In genomic region chr10:95542330-95542729, GRCh38 we compare ENCODE assay signal across 14 cellular contexts. TPM values are rescaled to one million over a fixed set of nuclear protein-coding genes. Genes with fewer than 3 reads are reported as not detected.
DNase-seq lines count a peak whose midpoint lies in the region; TF ChIP-seq lines count a peak whose summit lies in the region.
"Had no signal": no experiment of that assay in that cellular context is flagged by ENCODE, and none has a peak within 500 bp of the region (broad histone marks: within the 10 kb centered on the region; RNA-seq: fewer than 3 reads in every experiment).

No MANE protein-coding gene starts in this region.

- no peaks in the 10 kb centered on the region for H3K27me3 ChIP-seq in breast epithelium
- no peaks in the 10 kb centered on the region for H3K27me3 ChIP-seq in mucosa of rectum (ENCODE audit: control insufficient read depth in 2 of 2, insufficient read depth in 2 of 2, low read length in 2 of 2)

- intact Hi-C loops in breast epithelium (cut with DNase I; ENCODE audit: low total_unique reads) = no loop called here
- intact Hi-C loops in MCF 10A (cut with micrococcal nuclease) = no loop called here

- no peaks in the 10 kb centered on the region for H3K9me3 Mint-ChIP-seq in MCF 10A (ENCODE audit: unreplicated experiment)
- H3K9me3 Mint-ChIP-seq in glutamatergic neuron (ENCODE audit: unreplicated experiment) = peaks cover 6% of the 10 kb centered on the region

- no peak overlapping the region for H3K9ac ChIP-seq in mucosa of rectum (ENCODE audit: low read depth in 1 of 2, low read length in 2 of 2)
- H3K9ac ChIP-seq: GM23248 had no signal

- no peaks in the 10 kb centered on the region for H3K27me3 Mint-ChIP-seq in MCF 10A (ENCODE audit: insufficient read depth, unreplicated experiment)
- peaks cover 6% of the 10 kb centered on the region for H3K27me3 Mint-ChIP-seq in glutamatergic neuron (ENCODE audit: unreplicated experiment)
- H3K27me3 Mint-ChIP-seq: activated CD8-positive, alpha-beta memory T cell treated with anti-CD3 and anti-CD28 coated beads, Interleukin-2, amount 10 ng/mL, durations not matched to agents 7 days and 5 days had no signal

- no peak overlapping the region for H3K27ac Mint-ChIP-seq in MCF 10A (ENCODE audit: low read depth, unreplicated experiment)
- peak overlapping the region; percentile 21 for H3K27ac Mint-ChIP-seq in glutamatergic neuron (ENCODE audit: unreplicated experiment)
- H3K27ac Mint-ChIP-seq: activated CD8-positive, alpha-beta memory T cell treated with anti-CD3 and anti-CD28 coated beads, Interleukin-2, amount 10 ng/mL, durations not matched to agents 7 days and 5 days had no signal

- TF ChIP-seq CTCF in breast epithelium (IDR thresholded peaks at IDR 0.05) (no peak), MCF 10A (IDR thresholded peaks at IDR 0.05; ENCODE audit: unreplicated experiment) (no peak), glutamatergic neuron (IDR thresholded peaks at IDR 0.05; ENCODE audit: partially characterized antibody, unreplicated experiment) (no peak)

- H3K36me3 Mint-ChIP-seq in MCF 10A (ENCODE audit: insufficient read depth, unreplicated experiment) (peaks cover 7% of the 10 kb centered on the region), glutamatergic neuron (ENCODE audit: unreplicated experiment) (peaks cover 7% of the 10 kb centered on the region)
- H3K36me3 Mint-ChIP-seq: activated CD8-positive, alpha-beta memory T cell treated with anti-CD3 and anti-CD28 coated beads, Interleukin-2, amount 10 ng/mL, durations not matched to agents 7 days and 5 days had no signal

- DNase-seq in breast epithelium (ENCODE audit: low spot score in 2 of 2) (no peak), MCF 10A (ENCODE audit: unreplicated experiment) (no peak), glutamatergic neuron (no peak), mesenteric fat pad (ENCODE audit: low spot score) (no peak), NCI-H510A treated with DMSO at 0.1 percent for 48 hours (lab: John Stamatoyannopoulos, UW) (no peak), nucleus accumbens (lab: John Stamatoyannopoulos, UW) (no peak), SIG-M5 treated with dmso at 0.1 percent for 504 hours (lab: John Stamatoyannopoulos, UW; ENCODE audit: unreplicated experiment) (no peak)
- DNase-seq: activated CD8-positive, alpha-beta memory T cell treated with anti-CD3 and anti-CD28 coated beads, Interleukin-2, amount 10 ng/mL, durations not matched to agents 7 days and 5 days; activated gamma-delta T cell; GM23248; PC-3; stimulated activated CD4-positive, alpha-beta T cell treated with anti-CD3 and anti-CD28 coated beads, Interleukin-2, amount 100 ng/mL, for 24 hours; WERI-Rb-1 had no signal

- POLR2A ChIA-PET in MCF 10A (lab: Yijun Ruan, JAX) = no interaction called here

- H3K27ac ChIP-seq in breast epithelium (peak overlapping the region; percentile 20 to 66), mucosa of rectum (ENCODE audit: low read depth in 2 of 2, low read length in 2 of 2) (peak overlapping the region; percentile 49 to 62)
- H3K27ac ChIP-seq: GM23248, WERI-Rb-1 had no signal

- H3K4me3 Mint-ChIP-seq in MCF 10A (ENCODE audit: unreplicated experiment) = no peak overlapping the region
- no peak overlapping the region for H3K4me3 Mint-ChIP-seq in glutamatergic neuron (ENCODE audit: unreplicated experiment)
- H3K4me3 Mint-ChIP-seq: activated CD8-positive, alpha-beta memory T cell treated with anti-CD3 and anti-CD28 coated beads, Interleukin-2, amount 10 ng/mL, durations not matched to agents 7 days and 5 days had no signal

- H3K4me1 ChIP-seq in breast epithelium (no peaks in the 10 kb centered on the region), mucosa of rectum (ENCODE audit: control insufficient read depth in 2 of 2, insufficient read depth in 2 of 2, low read length in 2 of 2) (peaks cover 13 to 29% of the 10 kb centered on the region in 2 donors)

- CTCF ChIA-PET in MCF 10A (lab: Yijun Ruan, JAX) = interaction anchor here (0.7 kb wide), 1 partner anchor 56 kb away, joined by 8 read pairs; no protein-coding TSS in a partner anchor

- no peaks in the 10 kb centered on the region for H3K9me3 ChIP-seq in breast epithelium
- H3K9me3 ChIP-seq in mucosa of rectum (ENCODE audit: control insufficient read depth in 2 of 2, low read length in 2 of 2) = no peaks in the 10 kb centered on the region

- H3K36me3 ChIP-seq in breast epithelium (no peaks in the 10 kb centered on the region), mucosa of rectum (ENCODE audit: control insufficient read depth in 2 of 2, insufficient read depth in 2 of 2, low read length in 2 of 2) (no peaks in the 10 kb centered on the region)
- H3K36me3 ChIP-seq: WERI-Rb-1 had no signal

- H3K4me1 Mint-ChIP-seq in MCF 10A (ENCODE audit: insufficient read depth, unreplicated experiment) (no peaks in the 10 kb centered on the region), glutamatergic neuron (ENCODE audit: low read depth, unreplicated experiment) (peaks cover 39% of the 10 kb centered on the region)
- H3K4me1 Mint-ChIP-seq: activated CD8-positive, alpha-beta memory T cell treated with anti-CD3 and anti-CD28 coated beads, Interleukin-2, amount 10 ng/mL, durations not matched to agents 7 days and 5 days had no signal

- H3K4me3 ChIP-seq in breast epithelium = no peak overlapping the region
- no peak overlapping the region for H3K4me3 ChIP-seq in mucosa of rectum (ENCODE audit: low read length in 2 of 2)
- H3K4me3 ChIP-seq: GM23248 had no signal

- BruUV-seq in MCF 10A (replicated peaks; lab: Mats Ljungman, UMichigan) = no TSS peak

- TF ChIP-seq POLR2A in breast epithelium (IDR thresholded peaks at IDR 0.05) = no peak

RNA-seq across cellular contexts. Expression of gene SORBS1, which starts 18.8 kb away (rescaled TPM):
- total RNA-seq in breast epithelium = 100 to 1,000 TPM; 156 to 455 (median 200) TPM
- total RNA-seq in MCF 10A (2022) = 0.61 and 1.0 TPM in 2 replicates
- 221 TPM for total RNA-seq in glutamatergic neuron (ENCODE audit: unreplicated experiment)
- total RNA-seq in mesenteric fat pad = 854 TPM

Comparison
In these comparisons a context has a peak if more than half of its experiments do, and no peak if none do; other contexts are left out.
1. RNA of gene SORBS1, which starts 18.8 kb away (total RNA-seq): 854 TPM in mesenteric fat pad (single experiment), 221 TPM in glutamatergic neuron (single experiment) and 156 to 455 TPM in breast epithelium; 0.61 to 1.0 TPM in MCF 10A; every median in the first group is over 10 times any median in the second.